ENCODE assay signal across 1 cellular context in genomic region chr2:177246000-177246399, GRCh38.
TF ChIP-seq lines count a peak whose summit lies in the region.

No MANE protein-coding gene starts in this region.

TF ChIP-seq in WTC11, 78 proteins besides CTCF, POLR2A, EP300 and RAD21 (continued from another document):
- no peak for TF ChIP-seq ZSCAN18 (CRISPR knock-in tag; IDR thresholded peaks at IDR 0.05)
- TF ChIP-seq TP53 (CRISPR knock-in tag; IDR thresholded peaks at IDR 0.05) = no peak
- TF ChIP-seq ZBTB43 (CRISPR knock-in tag; IDR thresholded peaks at IDR 0.05) = no peak
- no peak for TF ChIP-seq ZNF263 (CRISPR knock-in tag; IDR thresholded peaks at IDR 0.05; ENCODE audit: low read depth)
- TF ChIP-seq ELF4 (CRISPR knock-in tag; IDR thresholded peaks at IDR 0.05; ENCODE audit: low read depth) = no peak
- no peak for TF ChIP-seq ZNF232 (CRISPR knock-in tag; IDR thresholded peaks at IDR 0.05)
- TF ChIP-seq SMAD4 (CRISPR knock-in tag; IDR thresholded peaks at IDR 0.05) = no peak
- no peak for TF ChIP-seq MLX (CRISPR knock-in tag; IDR thresholded peaks at IDR 0.05)
- TF ChIP-seq IRF2 (CRISPR knock-in tag; IDR thresholded peaks at IDR 0.05; ENCODE audit: borderline replicate concordance, low read depth) = no peak
- TF ChIP-seq MAX (CRISPR knock-in tag; IDR thresholded peaks at IDR 0.05) = no peak
- no peak for TF ChIP-seq ZNF317 (CRISPR knock-in tag; IDR thresholded peaks at IDR 0.05; ENCODE audit: borderline replicate concordance, low read depth)
- no peak for TF ChIP-seq ARID4B (CRISPR knock-in tag; IDR thresholded peaks at IDR 0.05; ENCODE audit: borderline replicate concordance)
- TF ChIP-seq CREM (CRISPR knock-in tag; IDR thresholded peaks at IDR 0.05) = no peak
